ENCODE assay signal across 8 cellular contexts in the genomic region with DNA sequence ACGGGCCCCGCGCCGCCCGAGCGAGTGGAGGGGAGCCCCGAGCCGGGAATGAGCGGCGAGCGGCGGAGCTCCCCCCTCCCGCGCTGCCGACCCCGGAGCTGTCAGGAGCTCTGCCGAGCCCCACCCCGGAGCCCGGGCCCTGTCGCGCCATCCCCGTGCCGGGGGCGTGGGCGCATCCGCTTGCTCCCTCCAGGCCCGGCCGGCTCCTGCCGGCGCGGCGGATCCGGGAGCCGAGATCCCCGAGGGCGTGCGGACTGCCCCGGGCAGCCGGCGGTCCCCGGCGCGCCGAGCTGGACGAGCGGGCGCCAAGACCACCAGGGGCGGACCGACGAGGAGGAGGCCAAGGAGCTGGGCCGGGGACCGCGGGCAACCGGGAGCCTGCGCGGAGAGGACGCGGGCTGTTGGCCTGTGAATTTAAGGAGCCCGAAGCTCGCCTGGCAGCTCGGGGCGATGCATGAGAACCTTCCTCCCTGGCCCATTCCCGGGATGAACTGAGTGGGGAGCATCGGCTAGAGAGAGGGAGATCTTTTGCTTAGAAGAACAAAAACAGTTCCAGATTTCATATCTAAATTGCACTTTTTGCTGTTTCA. TPM values are rescaled to one million over a fixed set of nuclear protein-coding genes. Genes with fewer than 3 reads are reported as not detected.
DNase-seq lines count a peak whose midpoint lies in the region; ATAC-seq, FAIRE-seq and TF ChIP-seq lines count a peak whose summit lies in the region.

No MANE protein-coding gene starts in this region.

- H3K4me1 ChIP-seq in IMR-90 (ENCODE audit: control insufficient read depth, insufficient read depth, low read length) = no peaks in the 10 kb centered on the region; the same call in 1 of the 2 replicates
- peaks cover 6 to 14% (median 10%) of the 10 kb centered on the region in 4 experiments; a peak in 5 of 7 replicates for H3K4me1 ChIP-seq in H1 (replicated peaks in 1 of 4; ENCODE audit: control insufficient read depth in 3 of 4, insufficient read depth in 4 of 4, low read length in 3 of 4)
- H3K4me1 ChIP-seq in mucosa of stomach (ENCODE audit: control insufficient read depth, insufficient read depth, low read length) = peaks cover 23% of the 10 kb centered on the region
- peaks cover 3 to 4% of the 10 kb centered on the region in 2 donors for H3K4me1 ChIP-seq in small intestine (ENCODE audit: control insufficient read depth in 2 of 2, insufficient read depth in 1 of 2, low read depth in 1 of 2, low read length in 1 of 2)

- H3K14ac ChIP-seq in IMR-90 (replicated peaks; ENCODE audit: low read depth, low read length) = no peak overlapping the region
- no peak overlapping the region for H3K14ac ChIP-seq in H1 (ENCODE audit: insufficient read length)

- peak overlapping the region; percentile 50 for H3K4me2 ChIP-seq in IMR-90 (ENCODE audit: low read depth, low read length)
- peak overlapping the region; percentile 69 to 70 for H3K4me2 ChIP-seq in H1 (ENCODE audit: insufficient read depth in 1 of 2, low read depth in 2 of 2, low read length in 2 of 2)

- TF ChIP-seq RAD21 in IMR-90 (IDR thresholded peaks at IDR 0.05; ENCODE audit: low read length) (no peak), H1 (IDR thresholded peaks at IDR 0.05 in 1 of 2, conservative IDR thresholded peaks at IDR 0.05 in 1 of 2; ENCODE audit: low read depth in 2 of 2, low read length in 2 of 2) (no peak)

- TF ChIP-seq EP300 in H1 (IDR thresholded peaks at IDR 0.05; ENCODE audit: borderline replicate concordance in 1 of 2, low read depth in 2 of 2, low read length in 2 of 2) = no peak

- POLR2A ChIA-PET in IMR-90 (lab: Charles Lee; ENCODE audit: unreplicated experiment) = interaction anchor here (0.7 kb wide), 1 partner anchor 180 kb away, joined by 3 read pairs; no protein-coding TSS in a partner anchor
- POLR2A ChIA-PET in H1 (lab: Charles Lee; ENCODE audit: partially characterized antibody) = interaction anchor here (0.8 to 1.3 kb wide), 2 partner anchors 10 to 191 kb away, joined by 3 read pairs; no protein-coding TSS in a partner anchor

- peaks cover 3% of the 10 kb centered on the region; the same call in 1 of the 2 replicates for H3K9me1 ChIP-seq in IMR-90 (ENCODE audit: insufficient read depth, low read length)

- no peak overlapping the region; the same call in 1 of the 2 replicates for H3K27ac ChIP-seq in IMR-90 (ENCODE audit: insufficient read depth, low read length)
- no peak overlapping the region for H3K27ac ChIP-seq in H1 (ENCODE audit: low read depth, low read length)
- no peak overlapping the region for H3K27ac ChIP-seq in small intestine (ENCODE audit: low read depth in 1 of 2, low read length in 1 of 2)

- H3K18ac ChIP-seq in IMR-90 (ENCODE audit: low read depth, low read length) (no peak overlapping the region), H1 (ENCODE audit: extremely low read depth, low read length) (no peak overlapping the region)

- H2AFZ ChIP-seq in IMR-90 (replicated peaks; ENCODE audit: low read length, poor library complexity) (peak overlapping the region; percentile 90), H1 (ENCODE audit: low read length) (no peak overlapping the region)

- CTCF ChIA-PET in IMR-90 (lab: Yijun Ruan, JAX) (interaction anchor here (0.9 kb wide), 1 partner anchor 237 kb away, joined by 3 read pairs; no protein-coding TSS in a partner anchor), H1 (lab: Charles Lee; ENCODE audit: partially characterized antibody) (interaction anchor here (0.6 to 2.0 kb wide), 8 partner anchors 10 to 1307 kb away, joined by 3 to 6 read pairs (median 3); no protein-coding TSS in a partner anchor)

- H3K4ac ChIP-seq in IMR-90 (ENCODE audit: low read depth, low read length) (no peak overlapping the region), H1 (replicated peaks; ENCODE audit: insufficient read length, low read depth, low read length) (no peak overlapping the region)

- H3K9ac ChIP-seq in IMR-90 (ENCODE audit: low read depth, low read length) = no peak overlapping the region
- H3K9ac ChIP-seq in H1 (replicated peaks in 1 of 4; ENCODE audit: extremely low read depth in 1 of 4, low read depth in 3 of 4, low read length in 3 of 4) = peak overlapping the region in 1 of 4 experiments; percentile 62; a peak in 1 of 7 replicates
- peak overlapping the region; percentile 29 for H3K9ac ChIP-seq in mucosa of stomach (ENCODE audit: low read length)

- no peak overlapping the region for H3K56ac ChIP-seq in IMR-90 (ENCODE audit: extremely low read depth, insufficient read depth, low read length)
- no peak overlapping the region for H3K56ac ChIP-seq in H1 (replicated peaks; ENCODE audit: insufficient read length, low read depth, low read length)

- TF ChIP-seq CTCF in IMR-90 (conservative IDR thresholded peaks at IDR 0.05; ENCODE audit: low read depth, low read length) (no peak), H1 (IDR thresholded peaks at IDR 0.05; ENCODE audit: control extremely low read depth in 1 of 3, insufficient read depth in 1 of 3, low read depth in 1 of 3, low read length in 3 of 3) (no peak)

- FAIRE-seq in H1 (lab: Jason Lieb, UNC) (no peak), small intestine (lab: Jason Lieb, UNC) (no peak)

- no peak overlapping the region for H2BK15ac ChIP-seq in IMR-90 (ENCODE audit: low read depth, low read length)
- no peak overlapping the region for H2BK15ac ChIP-seq in H1 (ENCODE audit: low read length)

- 2% methylated on average over 34 of the region's 64 CpGs; no CpG with 5 or more reads in 1 of the 2 experiments for WGBS in IMR-90 (ENCODE audit: extremely low coverage in 2 of 2, insufficient read length in 1 of 2), 2 experiments
- 0% methylated on average over 26 of the region's 64 CpGs; no CpG with 5 or more reads in 1 of the 2 experiments for WGBS in H1 (ENCODE audit: extremely low coverage in 1 of 2, insufficient coverage in 1 of 2, insufficient read length in 1 of 2, insufficient replicate concordance in 2 of 2, low coverage in 1 of 2, low lambda C conversion rate in 2 of 2, missing lambda C conversion rate in 1 of 2), 2 experiments
- 1 to 4% (median 3%) methylated on average over 45 to 64 of the region's 64 CpGs for WGBS in small intestine, 3 donors

- H4K91ac ChIP-seq in IMR-90 (ENCODE audit: insufficient read depth, low read depth, low read length) (no peak overlapping the region; the same call in 1 of the 2 replicates), H1 (replicated peaks; ENCODE audit: insufficient read length, low read length) (no peak overlapping the region)

- peaks cover 18% of the 10 kb centered on the region; the same call in 1 of the 2 replicates for H3K23me2 ChIP-seq in H1 (ENCODE audit: low read depth, low read length)

- H2BK120ac ChIP-seq in IMR-90 (ENCODE audit: low read depth, low read length) = no peak overlapping the region
- H2BK120ac ChIP-seq in H1 (replicated peaks; ENCODE audit: low read depth, low read length) = no peak overlapping the region

- dilution Hi-C loops in IMR-90 (cut with HindIII; ENCODE audit: low sequenced_read_pairs, unreplicated experiment) = no loop called here

- H4K8ac ChIP-seq in IMR-90 (ENCODE audit: low read depth in 2 of 2, low read length in 2 of 2) (0 out of 4 replicates have a peak overlapping the region, but pooled peaks of 1 of the 2 experiments have one; percentile 44), H1 (ENCODE audit: extremely low read depth, insufficient read depth, low read length) (no peak overlapping the region)

- no peaks in the 10 kb centered on the region for H4K20me1 ChIP-seq in IMR-90 (ENCODE audit: insufficient read depth, low read length)
- peaks cover 3 to 11% of the 10 kb centered on the region in 2 experiments for H4K20me1 ChIP-seq in H1 (replicated peaks in 1 of 2; ENCODE audit: control insufficient read depth in 1 of 2, insufficient read depth in 2 of 2, low read length in 2 of 2)

- H2BK20ac ChIP-seq in IMR-90 (ENCODE audit: low read depth, low read length) (no peak overlapping the region), H1 (ENCODE audit: low read length) (no peak overlapping the region)

- H3K79me1 ChIP-seq in IMR-90 (ENCODE audit: low read depth in 1 of 2, low read length in 2 of 2) (no peaks in the 10 kb centered on the region), H1 (ENCODE audit: low read depth, low read length) (no peaks in the 10 kb centered on the region)

- H2AK9ac ChIP-seq in IMR-90 (replicated peaks; ENCODE audit: low read depth, low read length, poor library complexity) = no peak overlapping the region

- DNase-seq in Caki2 (ENCODE audit: low read depth) (peak; percentile 31), IMR-90 (peak; percentile 29), H1 (ENCODE audit: low read depth in 1 of 2, low spot score in 2 of 2) (peak in 1 of 2 experiments; percentile 69), NCI-H128 (lab: John Stamatoyannopoulos, UW; ENCODE audit: unreplicated experiment) (no peak), KG1 (lab: John Stamatoyannopoulos, UW) (no peak), small intestine (no peak)

- BruUV-seq in IMR-90 (replicated peaks; lab: Mats Ljungman, UMichigan) = no TSS peak

- TF ChIP-seq POLR2A in IMR-90 (IDR thresholded peaks at IDR 0.05; ENCODE audit: low read depth, low read length) (no peak), H1 (IDR thresholded peaks at IDR 0.05; ENCODE audit: control extremely low read depth in 1 of 2, low read depth in 2 of 2, low read length in 2 of 2) (no peak)

- peak overlapping the region; percentile 54 for H3K4me3 ChIP-seq in IMR-90 (ENCODE audit: insufficient read depth, low read depth, low read length)
- peak overlapping the region; percentile 16 to 62 (median 39) for H3K4me3 ChIP-seq in H1 (ENCODE audit: extremely low read depth in 1 of 4, insufficient read depth in 2 of 4, low read depth in 3 of 4, low read length in 4 of 4)
- no peak overlapping the region for H3K4me3 ChIP-seq in mucosa of stomach (ENCODE audit: low read length)
- peak overlapping the region in 1 of 2 donors; percentile 55 for H3K4me3 ChIP-seq in small intestine (ENCODE audit: low read depth in 1 of 2, low read length in 2 of 2)

- no peaks in the 10 kb centered on the region for H3K79me2 ChIP-seq in H1 (ENCODE audit: control insufficient read depth in 1 of 2, insufficient read depth in 2 of 2, low read length in 2 of 2)

- H3K23ac ChIP-seq in IMR-90 (ENCODE audit: low read depth, low read length) (no peak overlapping the region), H1 (ENCODE audit: insufficient read length) (no peak overlapping the region)

- peak; percentile 24 for ATAC-seq in GM21390 (IDR thresholded peaks at IDR 0.05; ENCODE audit: unreplicated experiment)
- peak; percentile 28 for ATAC-seq in IMR-90 (ENCODE audit: low read depth)

- H4K5ac ChIP-seq in IMR-90 (ENCODE audit: low read depth, low read length) (no peak overlapping the region), H1 (ENCODE audit: insufficient read length, low read depth, low read length) (no peak overlapping the region)

- H3K27me3 ChIP-seq in IMR-90 (ENCODE audit: control insufficient read depth, insufficient read depth, low read length) = peaks cover 3% of the 10 kb centered on the region; the same call in 1 of the 2 replicates
- H3K27me3 ChIP-seq in H1 (replicated peaks in 1 of 4; ENCODE audit: control insufficient read depth in 3 of 4, extremely low read depth in 1 of 4, insufficient read depth in 3 of 4, low read length in 3 of 4) = peaks cover 54 to 94% (median 78%) of the 10 kb centered on the region in 4 experiments
- peaks cover 75% of the 10 kb centered on the region for H3K27me3 ChIP-seq in mucosa of stomach (ENCODE audit: control insufficient read depth, insufficient read depth, low read length)
- peaks cover 11 to 31% of the 10 kb centered on the region in 2 donors for H3K27me3 ChIP-seq in small intestine (ENCODE audit: control insufficient read depth in 2 of 2, insufficient read depth in 2 of 2, low read length in 2 of 2)

- H2AK5ac ChIP-seq in IMR-90 (ENCODE audit: low read depth, low read length) = no peak overlapping the region; the same call in 1 of the 2 replicates
- no peak overlapping the region for H2AK5ac ChIP-seq in H1 (ENCODE audit: low read depth, low read length)

- no peak overlapping the region for H2BK5ac ChIP-seq in IMR-90 (ENCODE audit: low read depth, low read length, poor library complexity, severe bottlenecking)
- H2BK5ac ChIP-seq in H1 (ENCODE audit: low read depth, low read length) = no peak overlapping the region

- in situ Hi-C loops in Caki2 (cut with HindIII; ENCODE audit: low pct_unique_long_range_greater_than_20kb, low sequenced_read_pairs) (no loop called here), IMR-90 (cut with MboI; ENCODE audit: low sequenced_read_pairs) (no loop called here)

- intact Hi-C loops in IMR-90 (cut with micrococcal nuclease) = no loop called here

- no peaks in the 10 kb centered on the region for H3K9me3 ChIP-seq in IMR-90 (ENCODE audit: control insufficient read depth, insufficient read depth, low read length)
- H3K9me3 ChIP-seq in H1 (ENCODE audit: insufficient read depth in 2 of 2, low read depth in 1 of 2, low read length in 1 of 2) = no peaks in the 10 kb centered on the region
- H3K9me3 ChIP-seq in mucosa of stomach (ENCODE audit: control insufficient read depth, low read length) = no peaks in the 10 kb centered on the region
- no peaks in the 10 kb centered on the region for H3K9me3 ChIP-seq in small intestine (ENCODE audit: control insufficient read depth, low read depth)

- H3K36me3 ChIP-seq in IMR-90 (ENCODE audit: control insufficient read depth, insufficient read depth, low read length) (no peaks in the 10 kb centered on the region), H1 (ENCODE audit: control insufficient read depth in 2 of 4, insufficient read depth in 4 of 4, low read length in 3 of 4) (0 out of 8 replicates have a peak, but pooled peaks cover 0 to 3% (median 0%) of the 10 kb centered on the region in 4 experiments), mucosa of stomach (ENCODE audit: control insufficient read depth, insufficient read depth, low read length) (no peaks in the 10 kb centered on the region), small intestine (ENCODE audit: control insufficient read depth in 2 of 2, insufficient read depth in 2 of 2, low read length in 2 of 2) (no peaks in the 10 kb centered on the region)

- no peak overlapping the region for H2BK12ac ChIP-seq in H1 (ENCODE audit: low read depth, low read length)

RNA-seq across cellular contexts. Expression of a gene that starts 2.0 kb away (rescaled TPM):
- total RNA-seq in Caki2 (2014; rRNA removed; shearing (Covaris generic); ENCODE audit: low replicate concordance) = 3.9 and 8.3 TPM in 2 replicates
- 0.36 and 0.83 TPM in 2 replicates for total RNA-seq in IMR-90 (2012; rRNA removed)
- 1.3 and 1.6 TPM in 2 replicates for polyA plus RNA-seq in IMR-90 (2012; rRNA removed)
- polyA plus RNA-seq in IMR-90 (2012; cell fraction: cytosol; rRNA removed) = 1.0 and 2.0 TPM in 2 replicates
- polyA plus RNA-seq in IMR-90 (2012; cell fraction: nucleus; rRNA removed; ENCODE audit: low replicate concordance) = 1.7 and 3.0 TPM in 2 replicates
- total RNA-seq in H1 (2021; fragmentation: NEBNext Ultra II Directional; extraction: Animal tissue kit (Norgen Biotek cat#: 25700)) = not detected in 2 replicates
- polyA plus RNA-seq in H1 (2011; rRNA removed) = 0.32 TPM in 1 of 2 replicates, not detected in the other
- not detected for polyA plus RNA-seq in H1 (2011; cell fraction: cytosol; rRNA removed)
- not detected for polyA plus RNA-seq in H1 (2011; cell fraction: nucleus; rRNA removed)
- not detected in 4 replicates for polyA plus RNA-seq in H1 (2012, experiment 1 of 2)
- not detected for polyA plus RNA-seq in H1 (2012, experiment 2 of 2)
- polyA plus RNA-seq in H1 (2013, experiment 1 of 2) = 0.06 TPM
- polyA plus RNA-seq in H1 (2013, experiment 2 of 2) = 0.07 TPM
- not detected in 2 replicates for polyA minus RNA-seq in H1 (2011; rRNA and poly(A)+ RNA removed)
- polyA minus RNA-seq in H1 (2011; cell fraction: cytosol; rRNA and poly(A)+ RNA removed) = not detected
- not detected for polyA minus RNA-seq in H1 (2011; cell fraction: nucleus; rRNA and poly(A)+ RNA removed)
- polyA plus RNA-seq in small intestine = under 1 TPM in 2 of 3 donors, not detected in 1; 0.54 to 0.55 TPM

Comparison
In these comparisons a context has a peak if more than half of its experiments do, and no peak if none do; other contexts are left out.
1. DNase-seq: peak in Caki2 (single experiment) and IMR-90 (single experiment); none in NCI-H128 (single experiment), KG1 (single experiment) and small intestine (single experiment).